1 cellular context compared by ENCODE assay signal in the genomic region with DNA sequence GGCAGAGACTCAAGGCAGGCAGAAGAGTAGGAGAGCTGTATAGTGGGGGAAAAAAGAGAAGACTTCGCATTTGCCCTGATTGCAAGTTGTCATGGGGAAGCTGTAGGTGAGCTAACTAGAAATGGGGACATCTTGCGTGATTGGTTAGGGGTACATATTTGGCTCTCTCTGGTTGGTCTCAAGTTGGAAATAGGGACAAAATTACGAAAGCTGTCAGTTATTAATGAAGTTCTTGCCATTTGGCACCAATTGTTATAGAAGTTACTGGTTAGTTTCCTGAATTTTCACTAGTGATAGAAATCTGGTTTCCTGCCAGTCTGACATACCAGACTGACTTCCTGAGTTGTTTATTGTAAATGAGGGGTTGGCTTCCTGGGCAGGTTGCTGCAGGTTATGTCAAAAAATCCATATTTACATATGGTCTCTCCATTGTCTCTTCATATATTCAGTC.
TF ChIP-seq lines count a peak whose summit lies in the region.

No MANE protein-coding gene starts in this region.

TF ChIP-seq in K562, 482 proteins besides CTCF, POLR2A, EP300 and RAD21:
- 0 out of 2 replicates have a peak, but pooled peaks have one; percentile 7 for TF ChIP-seq NFIC (IDR thresholded peaks at IDR 0.05)
- no peak for TF ChIP-seq FOXA1 (IDR thresholded peaks at IDR 0.05; ENCODE audit: borderline replicate concordance)
- no peak for TF ChIP-seq GMEB1 (CRISPR knock-in tag; IDR thresholded peaks at IDR 0.05)
